22 cellular contexts compared by ENCODE assay signal in genomic region chr16:18048858-18049257, GRCh38.
"Had no signal": no experiment of that assay in that cellular context is flagged by ENCODE, and none has a peak within 500 bp of the region (broad histone marks: within the 10 kb centered on the region; RNA-seq: fewer than 3 reads in every experiment).

No MANE protein-coding gene starts in this region.

- H3K27ac ChIP-seq: SJSA1, SK-N-MC had no signal

- H3K27me3 ChIP-seq: SJSA1 had no signal

- DNase-seq: IMR-90, Karpas-422, KG1, MG63, NCI-H1092, NCI-H1105 treated with DMSO at 0.1 percent for 48 hours, NCI-H1417 treated with DMSO at 0.1 percent for 48 hours, NCI-H146, NCI-H1694 treated with DMSO at 0.1 percent for 48 hours, NCI-H1930, NCI-H2081, NCI-H2107, NCI-H2227 treated with DMSO at 0.1 percent for 48 hours, NCI-H524, NCI-H526 treated with DMSO at 0.1 percent for 48 hours, NCI-H748 treated with DMSO at 0.1 percent for 48 hours, Right ventricle myocardium superior, RPMI8226, SIG-M5 had no signal

- H3K9me3 ChIP-seq: MG63, SJSA1 had no signal

- ATAC-seq: HepG2 had no signal

- H3K36me3 ChIP-seq: MG63, SJSA1 had no signal

- H3K4me1 ChIP-seq: SJSA1 had no signal

- H3K4me3 ChIP-seq: MG63, SJSA1, SK-N-MC had no signal
